8 cellular contexts compared by ENCODE assay signal in genomic region chr7:1176891-1177373, GRCh38. TPM values are rescaled to one million over a fixed set of nuclear protein-coding genes. Genes with fewer than 3 reads are reported as not detected.
DNase-seq lines count a peak whose midpoint lies in the region; TF ChIP-seq lines count a peak whose summit lies in the region.

No MANE protein-coding gene starts in this region.

- DNase-seq in NCI-H226 (peak; percentile 66), dorsolateral prefrontal cortex (peak in 8 of 10 donors; percentile 41 to 66 (median 53)), myocyte (ENCODE audit: low read depth) (peak; percentile 64), NCI-H1105 treated with DMSO at 0.1 percent for 48 hours (lab: John Stamatoyannopoulos, UW) (no peak)
- DNase-seq in activated CD4-positive, alpha-beta T cell treated with anti-CD3 and anti-CD28 coated beads, Interleukin-2, amount 50 U/mL, for 1 hour = peak; percentile 76
- peak; percentile 69 for DNase-seq in stimulated activated naive CD4-positive, alpha-beta T cell treated with Interleukin-2 at 50 U/mL for 16 hours (lab: John Stamatoyannopoulos, UW)

- peaks cover 0 to 10% (median 0%) of the 10 kb centered on the region in 45 donors for H3K27me3 ChIP-seq in dorsolateral prefrontal cortex

- H3K27ac ChIP-seq in 22Rv1 (no peak overlapping the region), dorsolateral prefrontal cortex (no peak overlapping the region)

- TF ChIP-seq CTCF in 22Rv1 (IDR thresholded peaks at IDR 0.05) = peak; percentile 89
- peak; percentile 75 for TF ChIP-seq CTCF in GM12872 (IDR thresholded peaks at IDR 0.05; ENCODE audit: insufficient read depth, low read depth, low read length)
- TF ChIP-seq CTCF in dorsolateral prefrontal cortex (IDR thresholded peaks at IDR 0.05 in 54 of 56, conservative IDR thresholded peaks at IDR 0.05 in 2 of 56; ENCODE audit: low read depth in 1 of 56, partially characterized antibody in 56 of 56) = peak in 49 of 56 donors; percentile 14 to 63 (median 40)

- no peak overlapping the region for H3K4me3 ChIP-seq in dorsolateral prefrontal cortex

- intact Hi-C loops in dorsolateral prefrontal cortex (cut with DNase I) = loop anchor here in 1 of 2 donors (5.0 to 10.0 kb wide), 2 partner anchors 92 to 185 kb away; partner anchors contain the start of gene GPER1

RNA-seq across cellular contexts. Expression of gene ZFAND2A, which starts 16.9 kb away (rescaled TPM):
- total RNA-seq in dorsolateral prefrontal cortex = 100 to 1,000 TPM in 3 of 120 experiments, 10 to 100 TPM in 117; 29.9 to 140 (median 46.0) TPM
- total RNA-seq in myocyte = 11.7 and 16.7 TPM in 2 replicates
- polyA plus RNA-seq in myocyte (2012) = 42.5 TPM

RNA-seq across cellular contexts. Expression of gene UNCX, which starts 55.7 kb away (rescaled TPM):
- total RNA-seq in dorsolateral prefrontal cortex = not detected
- total RNA-seq in myocyte = not detected in 2 replicates
- polyA plus RNA-seq in myocyte (2012) = not detected
